Comparison of ENCODE assay signal across 1 cellular context in genomic region chr6:130365166-130366010, GRCh38.
TF ChIP-seq lines count a peak whose summit lies in the region.

No MANE protein-coding gene starts in this region.

TF ChIP-seq in HepG2, 621 proteins besides CTCF, POLR2A, EP300 and RAD21 (continued from another document):
- no peak; the same call in 1 of the 2 replicates for TF ChIP-seq AHDC1 (CRISPR knock-in tag; IDR thresholded peaks at IDR 0.05; ENCODE audit: borderline replicate concordance)
- TF ChIP-seq HIVEP1 (CRISPR knock-in tag; IDR thresholded peaks at IDR 0.05), result peak; percentile 73; the same call in 1 of the 2 replicates
- TF ChIP-seq FOXC1 (CRISPR knock-in tag; IDR thresholded peaks at IDR 0.05; ENCODE audit: borderline replicate concordance), result peak; percentile 60; the same call in 1 of the 2 replicates
- TF ChIP-seq MAZ (IDR thresholded peaks at IDR 0.05; ENCODE audit: borderline replicate concordance, low read depth, low read length), result no peak
- TF ChIP-seq MAZ (CRISPR knock-in tag; IDR thresholded peaks at IDR 0.05; ENCODE audit: low read depth), result peak; percentile 37; the same call in 1 of the 2 replicates
- TF ChIP-seq MTF2 (CRISPR knock-in tag; IDR thresholded peaks at IDR 0.05; ENCODE audit: borderline replicate concordance), result peak; percentile 99
- no peak for TF ChIP-seq ZNF362 (CRISPR knock-in tag; IDR thresholded peaks at IDR 0.05; ENCODE audit: borderline replicate concordance)
- TF ChIP-seq KDM5B (CRISPR knock-in tag; IDR thresholded peaks at IDR 0.05; ENCODE audit: borderline replicate concordance), result peak; percentile 66; the same call in 1 of the 2 replicates
- 0 out of 2 replicates have a peak, but pooled peaks have one; percentile 15 for TF ChIP-seq PHF8 (CRISPR knock-in tag; IDR thresholded peaks at IDR 0.05)
- no peak for TF ChIP-seq ZXDC (CRISPR knock-in tag; IDR thresholded peaks at IDR 0.05)
- peak; percentile 22; the same call in 1 of the 2 replicates for TF ChIP-seq RXRA (CRISPR knock-in tag; IDR thresholded peaks at IDR 0.05)
- 0 out of 2 replicates have a peak, but pooled peaks have one; percentile 31 for TF ChIP-seq HNF1B (CRISPR knock-in tag; IDR thresholded peaks at IDR 0.05)
- TF ChIP-seq KDM4B (CRISPR knock-in tag; IDR thresholded peaks at IDR 0.05), result no peak
TF ChIP-seq in HepG2: peak in this region for 83.
